Comparison of ENCODE assay signal across 21 cellular contexts in the genomic region with DNA sequence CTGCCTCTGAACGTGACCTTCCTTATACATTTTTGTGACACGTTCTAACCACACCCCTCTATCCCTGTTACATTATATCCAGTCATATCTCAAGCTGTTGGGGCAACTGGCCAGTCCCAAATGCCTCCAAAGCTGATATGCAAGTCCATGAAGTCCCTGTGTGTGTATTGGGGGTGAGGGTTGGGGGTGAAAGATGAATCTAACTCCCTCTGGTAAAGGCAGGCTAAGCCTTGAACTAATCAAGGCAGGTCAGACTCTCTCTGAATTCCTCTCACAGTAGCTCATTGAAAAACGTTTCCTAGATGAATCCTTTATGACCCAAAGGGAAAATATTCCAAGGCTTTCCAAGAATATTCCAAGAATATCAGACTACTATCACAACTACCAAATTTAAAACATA.
A peak's percentile ranks its signal among the peaks of the same experiment; 100 is the strongest.
DNase-seq lines count a peak whose midpoint lies in the region; ATAC-seq, FAIRE-seq and TF ChIP-seq lines count a peak whose summit lies in the region.
"Had no signal": no experiment of that assay in that cellular context is flagged by ENCODE, and none has a peak within 500 bp of the region (broad histone marks: within the 10 kb centered on the region; RNA-seq: fewer than 3 reads in every experiment).

No MANE protein-coding gene starts in this region.

- no peaks in the 10 kb centered on the region for H3K79me2 ChIP-seq in astrocyte (ENCODE audit: insufficient read depth, low read length)
- H3K79me2 ChIP-seq in osteoblast (ENCODE audit: insufficient read depth, low read length), result no peaks in the 10 kb centered on the region

- no peak overlapping the region for H2AFZ ChIP-seq in astrocyte (ENCODE audit: low read depth, low read length)
- no peak overlapping the region for H2AFZ ChIP-seq in osteoblast (ENCODE audit: low read length)

- H3K27me3 ChIP-seq in astrocyte (ENCODE audit: insufficient read depth, low read length), result no peaks in the 10 kb centered on the region
- H3K27me3 ChIP-seq in osteoblast (ENCODE audit: insufficient read depth, low read length), result no peaks in the 10 kb centered on the region

- H3K27me3 Mint-ChIP-seq in HFFc6 (ENCODE audit: insufficient read depth) (no peaks in the 10 kb centered on the region), astrocyte (ENCODE audit: low read depth, unreplicated experiment) (no peaks in the 10 kb centered on the region)
- H3K27me3 Mint-ChIP-seq in activated CD4-positive, alpha-beta memory T cell treated with anti-CD3 and anti-CD28 coated beads for 36 hours, result no peaks in the 10 kb centered on the region
- H3K27me3 Mint-ChIP-seq: CD8-positive, alpha-beta memory T cell; IgD-negative memory B cell had no signal

- DNase-seq in AG20443 (ENCODE audit: low spot score) (peak; percentile 44), HFFc6 (peak; percentile 44), astrocyte (ENCODE audit: low read depth) (peak; percentile 52), osteoblast (ENCODE audit: insufficient read length, low spot score, missing footprints) (no peak), DMS153 (lab: John Stamatoyannopoulos, UW) (no peak)
- DNase-seq in activated CD4-positive, alpha-beta memory T cell treated with anti-CD3 and anti-CD28 coated beads for 36 hours, result no peak
- no peak for DNase-seq in stimulated activated CD4-positive, alpha-beta T cell treated with anti-CD3 and anti-CD28 coated beads, Interleukin-15, amount 100 ng/mL, for 24 hours
- DNase-seq: C1 segment of cervical spinal cord; CD8-positive, alpha-beta memory T cell; Karpas-422; NCI-H1048; NCI-H1436; NCI-H2029 treated with DMSO at 0.1 percent for 48 hours; NCI-H2171 treated with DMSO at 0.1 percent for 48 hours; NCI-H446 treated with DMSO at 0.1 percent for 48 hours had no signal

- POLR2A ChIA-PET in activated CD4-positive, alpha-beta memory T cell treated with anti-CD3 and anti-CD28 coated beads for 36 hours (lab: Charles Lee), result no interaction called here

- H3K36me3 Mint-ChIP-seq in HFFc6 (ENCODE audit: low read depth) (peaks cover 22% of the 10 kb centered on the region), astrocyte (ENCODE audit: low read depth, unreplicated experiment) (no peaks in the 10 kb centered on the region)
- H3K36me3 Mint-ChIP-seq in activated CD4-positive, alpha-beta memory T cell treated with anti-CD3 and anti-CD28 coated beads for 36 hours, result no peaks in the 10 kb centered on the region
- H3K36me3 Mint-ChIP-seq: CD8-positive, alpha-beta memory T cell had no signal

- no peak overlapping the region for H3K9ac ChIP-seq in astrocyte (ENCODE audit: low read length)

- H3K4me3 ChIP-seq in astrocyte (ENCODE audit: insufficient read depth, low read depth, low read length) (no peak overlapping the region), osteoblast (ENCODE audit: insufficient read depth, low read length) (no peak overlapping the region)

- peaks cover 79% of the 10 kb centered on the region for H3K4me1 Mint-ChIP-seq in HFFc6 (ENCODE audit: low read depth)
- H3K4me1 Mint-ChIP-seq in astrocyte (ENCODE audit: low read depth, unreplicated experiment), result no peaks in the 10 kb centered on the region
- H3K4me1 Mint-ChIP-seq in activated CD4-positive, alpha-beta memory T cell treated with anti-CD3 and anti-CD28 coated beads for 36 hours (ENCODE audit: low read depth), result no peaks in the 10 kb centered on the region
- H3K4me1 Mint-ChIP-seq: CD8-positive, alpha-beta memory T cell; IgD-negative memory B cell had no signal

- H3K4me3 Mint-ChIP-seq in HFFc6 (peak overlapping the region; percentile 12; the same call in 1 of the 2 replicates), astrocyte (ENCODE audit: unreplicated experiment) (no peak overlapping the region)
- H3K4me3 Mint-ChIP-seq in activated CD4-positive, alpha-beta memory T cell treated with anti-CD3 and anti-CD28 coated beads for 36 hours, result no peak overlapping the region
- H3K4me3 Mint-ChIP-seq: CD8-positive, alpha-beta memory T cell; IgD-negative memory B cell had no signal

- intact Hi-C loops in activated CD4-positive, alpha-beta memory T cell treated with anti-CD3 and anti-CD28 coated beads for 36 hours (cut with micrococcal nuclease), result no loop called here

- peak overlapping the region; percentile 7 for H3K4me2 ChIP-seq in astrocyte (ENCODE audit: low read length)
- H3K4me2 ChIP-seq in osteoblast (ENCODE audit: insufficient read depth, low read length), result peak overlapping the region; percentile 5

- CTCF ChIA-PET in activated CD4-positive, alpha-beta memory T cell treated with anti-CD3 and anti-CD28 coated beads for 36 hours (lab: Charles Lee), result no interaction called here

- no peaks in the 10 kb centered on the region for H3K9me3 ChIP-seq in astrocyte (ENCODE audit: insufficient read depth, low read depth, low read length)
- H3K9me3 ChIP-seq in osteoblast (ENCODE audit: low read depth, low read length), result no peaks in the 10 kb centered on the region

- no peaks in the 10 kb centered on the region for H4K20me1 ChIP-seq in astrocyte (ENCODE audit: insufficient read depth, low read length)
- no peaks in the 10 kb centered on the region for H4K20me1 ChIP-seq in osteoblast (ENCODE audit: insufficient read depth, low read length)

- TF ChIP-seq CTCF in HFFc6 (IDR thresholded peaks at IDR 0.05) (no peak), astrocyte (IDR thresholded peaks at IDR 0.05; ENCODE audit: insufficient read depth, low read depth, low read length) (no peak), osteoblast (IDR thresholded peaks at IDR 0.05; ENCODE audit: extremely low read depth, low read depth, low read length) (no peak)

- H3K4me1 ChIP-seq in astrocyte (ENCODE audit: insufficient read depth, low read length) (peaks cover 8% of the 10 kb centered on the region), osteoblast (ENCODE audit: insufficient read depth, low read length) (peaks cover 32% of the 10 kb centered on the region)

- no peak for ATAC-seq in GM19328 (IDR thresholded peaks at IDR 0.05; ENCODE audit: unreplicated experiment)
- ATAC-seq: Right ventricle myocardium inferior had no signal

- H3K9me3 Mint-ChIP-seq in HFFc6, result peaks cover 5% of the 10 kb centered on the region
- H3K9me3 Mint-ChIP-seq in astrocyte (ENCODE audit: unreplicated experiment), result peaks cover 4% of the 10 kb centered on the region
- peaks cover 11% of the 10 kb centered on the region for H3K9me3 Mint-ChIP-seq in activated CD4-positive, alpha-beta memory T cell treated with anti-CD3 and anti-CD28 coated beads for 36 hours

- H3K36me3 ChIP-seq in astrocyte (ENCODE audit: insufficient read depth, low read length), result no peaks in the 10 kb centered on the region
- H3K36me3 ChIP-seq in osteoblast (ENCODE audit: insufficient read depth, low read length), result no peaks in the 10 kb centered on the region

- H3K27ac ChIP-seq in astrocyte (ENCODE audit: low read depth, low read length) (peak overlapping the region; percentile 18), osteoblast (ENCODE audit: low read depth, low read length) (peak overlapping the region; percentile 73)
- H3K27ac ChIP-seq: HL-60 had no signal

- peak overlapping the region; percentile 80 for H3K27ac Mint-ChIP-seq in HFFc6
- H3K27ac Mint-ChIP-seq in astrocyte (ENCODE audit: unreplicated experiment), result no peak overlapping the region
- H3K27ac Mint-ChIP-seq in activated CD4-positive, alpha-beta memory T cell treated with anti-CD3 and anti-CD28 coated beads for 36 hours, result no peak overlapping the region
- H3K27ac Mint-ChIP-seq: CD8-positive, alpha-beta memory T cell; IgD-negative memory B cell had no signal

- peak; percentile 62 for FAIRE-seq in astrocyte (lab: Jason Lieb, UNC)
- FAIRE-seq: A204.1, RCC 7860 had no signal

Comparison
In these comparisons a context has a peak if more than half of its experiments do, and no peak if none do; other contexts are left out.
1. DNase-seq: peak in AG20443 (single experiment), HFFc6 (single experiment) and astrocyte (single experiment); none in osteoblast (single experiment), activated CD4-positive, alpha-beta memory T cell treated with anti-CD3 and anti-CD28 coated beads for 36 hours (single experiment), stimulated activated CD4-positive, alpha-beta T cell treated with anti-CD3 and anti-CD28 coated beads, Interleukin-15, amount 100 ng/mL, for 24 hours (single experiment) and DMS153 (single experiment).